In the genomic region with DNA sequence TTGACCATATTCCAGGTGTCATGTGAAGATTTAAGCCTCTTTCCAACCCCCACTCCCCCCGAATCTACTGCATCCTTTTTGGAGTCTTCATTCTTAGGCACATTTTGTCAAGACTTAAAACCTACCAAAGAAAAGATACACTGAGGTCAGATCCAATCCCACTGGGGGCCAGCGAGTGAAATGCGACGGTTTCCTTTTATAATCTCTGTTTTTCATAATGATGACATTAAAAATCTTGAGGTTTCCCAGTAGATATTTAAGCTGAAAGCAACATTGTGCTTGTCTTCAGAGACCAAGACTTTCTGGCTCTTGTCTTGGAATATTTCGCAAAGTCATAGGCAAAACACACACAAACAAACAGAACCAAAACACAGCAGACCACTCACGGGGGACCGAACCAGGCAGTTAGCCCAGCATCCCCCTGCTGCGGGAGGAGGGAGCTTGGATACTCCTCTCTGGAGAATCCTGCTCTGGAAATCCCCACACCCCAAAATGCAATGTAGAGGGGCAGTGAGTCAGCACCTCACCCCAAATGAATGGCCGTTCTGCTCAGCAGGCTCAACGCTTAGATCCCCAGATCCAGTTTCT, we compare ENCODE assay signal across 8 cellular contexts. TPM values are rescaled to one million over a fixed set of nuclear protein-coding genes. Genes with fewer than 3 reads are reported as not detected.
A peak's percentile ranks its signal among the peaks of the same experiment; 100 is the strongest.
DNase-seq lines count a peak whose midpoint lies in the region; ATAC-seq and TF ChIP-seq lines count a peak whose summit lies in the region.

No MANE protein-coding gene starts in this region.

- DNase-seq in activated naive CD4-positive, alpha-beta T cell treated with anti-CD3 and anti-CD28 coated beads for 36 hours, result no peak
- DNase-seq in activated naive CD4-positive, alpha-beta T cell treated with anti-CD3 and anti-CD28 coated beads, Interleukin-2, amount 50 U/mL, for 16 hours, result no peak
- DNase-seq in MCF 10A (ENCODE audit: unreplicated experiment), result peak; percentile 11
- no peak for DNase-seq in lung (ENCODE audit: low spot score)
- no peak for DNase-seq in GM20000 (ENCODE audit: low spot score)

- TF ChIP-seq CTCF in MCF 10A (IDR thresholded peaks at IDR 0.05; ENCODE audit: unreplicated experiment) (no peak), lung (IDR thresholded peaks at IDR 0.05; ENCODE audit: control extremely low read depth, extremely low read depth) (no peak), GM20000 (IDR thresholded peaks at IDR 0.05; ENCODE audit: extremely low read depth, missing control alignments) (no peak)

- H3K27ac Mint-ChIP-seq in activated naive CD4-positive, alpha-beta T cell treated with anti-CD3 and anti-CD28 coated beads for 36 hours, result no peak overlapping the region
- H3K27ac Mint-ChIP-seq in MCF 10A (ENCODE audit: low read depth, unreplicated experiment), result peak overlapping the region; percentile 19

- TSS peak; percentile 80 for BruUV-seq in MCF 10A (replicated peaks; lab: Mats Ljungman, UMichigan)

- H3K36me3 ChIP-seq in lung (ENCODE audit: control insufficient read depth in 2 of 2, insufficient read depth in 2 of 2, low read length in 2 of 2) (no peaks in the 10 kb centered on the region), urinary bladder (ENCODE audit: insufficient read depth) (no peaks in the 10 kb centered on the region)

- H3K4me3 ChIP-seq in lung (peak overlapping the region; percentile 77), urinary bladder (ENCODE audit: low read depth, low read length) (peak overlapping the region; percentile 79)

- CTCF ChIA-PET in activated naive CD4-positive, alpha-beta T cell treated with anti-CD3 and anti-CD28 coated beads for 36 hours (lab: Charles Lee), result interaction anchor here (1.2 kb wide), 1 partner anchor 15 kb away, joined by 5 read pairs; no protein-coding TSS in a partner anchor
- CTCF ChIA-PET in MCF 10A (lab: Yijun Ruan, JAX), result interaction anchor here (0.7 kb wide), 1 partner anchor 82 kb away, joined by 4 read pairs; no protein-coding TSS in a partner anchor

- H3K36me3 Mint-ChIP-seq in activated naive CD4-positive, alpha-beta T cell treated with anti-CD3 and anti-CD28 coated beads for 36 hours (ENCODE audit: low read depth), result no peaks in the 10 kb centered on the region
- peaks cover 12% of the 10 kb centered on the region for H3K36me3 Mint-ChIP-seq in MCF 10A (ENCODE audit: insufficient read depth, unreplicated experiment)

- WGBS in lung, 2 donors, result 14 to 20% methylated on average over 10 of the region's 10 CpGs
- WGBS in urinary bladder, result 10% methylated on average over 10 of the region's 10 CpGs

- POLR2A ChIA-PET in MCF 10A (lab: Yijun Ruan, JAX), result interaction anchor here (0.8 to 4.0 kb wide), 5 partner anchors 15 to 107 kb away, joined by 3 to 49 read pairs (median 8); no protein-coding TSS in a partner anchor

- H3K4me1 ChIP-seq in lung (ENCODE audit: control insufficient read depth in 2 of 2, insufficient read depth in 2 of 2, low read length in 2 of 2) (peaks cover 0 to 8% of the 10 kb centered on the region in 2 donors), urinary bladder (ENCODE audit: insufficient read depth) (no peaks in the 10 kb centered on the region)

- no peaks in the 10 kb centered on the region for H3K9me3 ChIP-seq in lung (ENCODE audit: control insufficient read depth in 2 of 2, insufficient read depth in 1 of 2, low read length in 1 of 2)

- ATAC-seq in lung (ENCODE audit: insufficient read depth, low FRiP score) (no peak), GM18858 (IDR thresholded peaks at IDR 0.05; ENCODE audit: unreplicated experiment) (no peak), GM21360 (IDR thresholded peaks at IDR 0.05; ENCODE audit: unreplicated experiment) (no peak)

- H3K4me1 Mint-ChIP-seq in activated naive CD4-positive, alpha-beta T cell treated with anti-CD3 and anti-CD28 coated beads for 36 hours (ENCODE audit: low read depth), result peaks cover 7% of the 10 kb centered on the region
- H3K4me1 Mint-ChIP-seq in MCF 10A (ENCODE audit: insufficient read depth, unreplicated experiment), result peaks cover 26% of the 10 kb centered on the region

- peak overlapping the region; percentile 66 for H3K4me3 Mint-ChIP-seq in activated naive CD4-positive, alpha-beta T cell treated with anti-CD3 and anti-CD28 coated beads for 36 hours
- peak overlapping the region; percentile 68 for H3K4me3 Mint-ChIP-seq in MCF 10A (ENCODE audit: unreplicated experiment)

- H3K27me3 ChIP-seq in lung (ENCODE audit: control insufficient read depth, insufficient read depth), result no peaks in the 10 kb centered on the region

- peaks cover 49% of the 10 kb centered on the region for H3K27me3 Mint-ChIP-seq in activated naive CD4-positive, alpha-beta T cell treated with anti-CD3 and anti-CD28 coated beads for 36 hours (ENCODE audit: low read depth)
- no peaks in the 10 kb centered on the region for H3K27me3 Mint-ChIP-seq in MCF 10A (ENCODE audit: insufficient read depth, unreplicated experiment)

- H3K9me3 Mint-ChIP-seq in activated naive CD4-positive, alpha-beta T cell treated with anti-CD3 and anti-CD28 coated beads for 36 hours, result peaks cover under 1% of the 10 kb centered on the region
- H3K9me3 Mint-ChIP-seq in MCF 10A (ENCODE audit: unreplicated experiment), result no peaks in the 10 kb centered on the region

- H3K27ac ChIP-seq in lung (ENCODE audit: low read depth in 1 of 2, low read length in 1 of 2) (peak overlapping the region; percentile 52 to 96), urinary bladder (ENCODE audit: low read depth) (no peak overlapping the region)

- intact Hi-C loops in activated naive CD4-positive, alpha-beta T cell treated with anti-CD3 and anti-CD28 coated beads for 36 hours (cut with micrococcal nuclease), result no loop called here
- intact Hi-C loops in MCF 10A (cut with micrococcal nuclease), result no loop called here

RNA-seq across cellular contexts. Expression of gene GAS6, which starts 0.5 kb away (rescaled TPM):
- total RNA-seq in activated naive CD4-positive, alpha-beta T cell treated with anti-CD3 and anti-CD28 coated beads for 36 hours, result 1 to 10 TPM; 1.7 to 3.2 TPM
- total RNA-seq in MCF 10A (2022) (58.9 and 92.3 TPM in 2 replicates), lung (10 to 100 TPM; 68.5 to 83.8 TPM), urinary bladder (55.1 TPM)
- polyA plus RNA-seq in lung (100 to 1,000 TPM in 1 of 2 donors, 10 to 100 TPM in 1; 61.8 to 107 TPM), urinary bladder (327 TPM)

Comparison
In these comparisons a context has a peak if more than half of its experiments do, and no peak if none do; other contexts are left out.
1. RNA of gene GAS6, which starts 0.5 kb away (total RNA-seq): 58.9 to 92.3 TPM in MCF 10A, 68.5 to 83.8 TPM in lung and 55.1 TPM in urinary bladder (single experiment); 1.7 to 3.2 TPM in activated naive CD4-positive, alpha-beta T cell treated with anti-CD3 and anti-CD28 coated beads for 36 hours; every median in the first group is over 10 times any median in the second.